Comparison of ENCODE assay signal across 1 cellular context in genomic region chr16:29290631-29291247, GRCh38.
TF ChIP-seq lines count a peak whose summit lies in the region.

No MANE protein-coding gene starts in this region.

TF ChIP-seq in K562, 482 proteins besides CTCF, POLR2A, EP300 and RAD21 (continued from another document and continues in another):
- TF ChIP-seq ZBTB5 (IDR thresholded peaks at IDR 0.05): no peak
- no peak for TF ChIP-seq PTBP1 (IDR thresholded peaks at IDR 0.05; ENCODE audit: low read depth, low read length)
- TF ChIP-seq POLR2H (tag; IDR thresholded peaks at IDR 0.05; ENCODE audit: low read depth): no peak
- TF ChIP-seq THAP7 (CRISPR knock-in tag; IDR thresholded peaks at IDR 0.05): no peak
- no peak for TF ChIP-seq ZNF3 (CRISPR knock-in tag; IDR thresholded peaks at IDR 0.05)
- 0 out of 2 replicates have a peak, but pooled peaks have one; percentile 8 for TF ChIP-seq BCOR (IDR thresholded peaks at IDR 0.05)
- no peak for TF ChIP-seq PREB (CRISPR knock-in tag; IDR thresholded peaks at IDR 0.05)
- no peak for TF ChIP-seq CLOCK (CRISPR knock-in tag; IDR thresholded peaks at IDR 0.05; ENCODE audit: borderline replicate concordance)
- TF ChIP-seq HEY1 (CRISPR knock-in tag; IDR thresholded peaks at IDR 0.05; ENCODE audit: borderline replicate concordance): no peak
- peak; percentile 95 for TF ChIP-seq KLF1 (tag; IDR thresholded peaks at IDR 0.05)
- TF ChIP-seq SNRNP70 (optimal IDR thresholded peaks at IDR 0.05; ENCODE audit: low read depth, low read length): no peak
- no peak for TF ChIP-seq U2AF1 (optimal IDR thresholded peaks at IDR 0.05; ENCODE audit: low read depth, low read length)
- peak; percentile 34; the same call in 1 of the 2 replicates for TF ChIP-seq ZNF24 (IDR thresholded peaks at IDR 0.05)
- TF ChIP-seq NCOA4 (IDR thresholded peaks at IDR 0.05; ENCODE audit: partially characterized antibody): no peak
- TF ChIP-seq ZBTB9 (CRISPR knock-in tag; IDR thresholded peaks at IDR 0.05): no peak; the same call in 1 of the 2 replicates
- TF ChIP-seq TAL1 (IDR thresholded peaks at IDR 0.05): no peak
- TF ChIP-seq GTF2F1 (IDR thresholded peaks at IDR 0.05; ENCODE audit: low read depth, low read length): no peak
- TF ChIP-seq IRF9 (tag; IDR thresholded peaks at IDR 0.05): no peak
- no peak for TF ChIP-seq MCM7 (IDR thresholded peaks at IDR 0.05)
- TF ChIP-seq KDM5B (IDR thresholded peaks at IDR 0.05; ENCODE audit: insufficient replicate concordance, low read depth, low read length): peak; percentile 54
- TF ChIP-seq TFAP4 (CRISPR knock-in tag; IDR thresholded peaks at IDR 0.05; ENCODE audit: borderline replicate concordance): peak; percentile 94
- no peak for TF ChIP-seq SNIP1 (IDR thresholded peaks at IDR 0.05; ENCODE audit: low read depth)
- peak; percentile 75 to 83 for TF ChIP-seq NRF1 (conservative IDR thresholded peaks at IDR 0.05 in 1 of 2, IDR thresholded peaks at IDR 0.05 in 1 of 2)
- TF ChIP-seq USF1 (CRISPR knock-in tag; IDR thresholded peaks at IDR 0.05): no peak; the same call in 1 of the 2 replicates
- no peak for TF ChIP-seq CHD1 (IDR thresholded peaks at IDR 0.05; ENCODE audit: low read length)
- TF ChIP-seq RFX5 (IDR thresholded peaks at IDR 0.05; ENCODE audit: low read depth, low read length): no peak
- TF ChIP-seq FOXO4 (CRISPR knock-in tag; IDR thresholded peaks at IDR 0.05): no peak
- TF ChIP-seq SMARCE1 (IDR thresholded peaks at IDR 0.05): peak; percentile 87
- TF ChIP-seq HNRNPH1 (optimal IDR thresholded peaks at IDR 0.05; ENCODE audit: low read depth, low read length): no peak
- TF ChIP-seq ZNF57 (CRISPR knock-in tag; IDR thresholded peaks at IDR 0.05): no peak
- no peak for TF ChIP-seq ZNF354B (CRISPR knock-in tag; IDR thresholded peaks at IDR 0.05)
- no peak for TF ChIP-seq FIP1L1 (IDR thresholded peaks at IDR 0.05; ENCODE audit: low read depth, low read length, poor library complexity, severe bottlenecking)
- TF ChIP-seq ZNF398 (CRISPR knock-in tag; IDR thresholded peaks at IDR 0.05): no peak
- TF ChIP-seq NCOR1 (IDR thresholded peaks at IDR 0.05): peak; percentile 86
- no peak for TF ChIP-seq NFIX (CRISPR knock-in tag; IDR thresholded peaks at IDR 0.05; ENCODE audit: low read depth)
- no peak for TF ChIP-seq BCLAF1 (IDR thresholded peaks at IDR 0.05; ENCODE audit: borderline replicate concordance in 1 of 2, control insufficient read depth in 1 of 2, low read depth in 2 of 2, low read length in 1 of 2)
- no peak for TF ChIP-seq EHMT2 (IDR thresholded peaks at IDR 0.05)
- no peak for TF ChIP-seq ILF3 (IDR thresholded peaks at IDR 0.05; ENCODE audit: borderline replicate concordance)
- no peak for TF ChIP-seq SLC30A9 (CRISPR knock-in tag; IDR thresholded peaks at IDR 0.05)
- no peak for TF ChIP-seq ZNF696 (CRISPR knock-in tag; conservative IDR thresholded peaks at IDR 0.05)
- peak; percentile 70 for TF ChIP-seq MAX (CRISPR knock-in tag; IDR thresholded peaks at IDR 0.05)
- TF ChIP-seq STAT6 (CRISPR knock-in tag; IDR thresholded peaks at IDR 0.05): no peak
- TF ChIP-seq NCOA1 (IDR thresholded peaks at IDR 0.05; ENCODE audit: low read depth): peak; percentile 70; the same call in 1 of the 2 replicates
- peak; percentile 96 for TF ChIP-seq ATF7 (IDR thresholded peaks at IDR 0.05)
- TF ChIP-seq NR3C1 (CRISPR knock-in tag; IDR thresholded peaks at IDR 0.05): no peak
